Comparison of ENCODE assay signal across 39 cellular contexts in the genomic region with DNA sequence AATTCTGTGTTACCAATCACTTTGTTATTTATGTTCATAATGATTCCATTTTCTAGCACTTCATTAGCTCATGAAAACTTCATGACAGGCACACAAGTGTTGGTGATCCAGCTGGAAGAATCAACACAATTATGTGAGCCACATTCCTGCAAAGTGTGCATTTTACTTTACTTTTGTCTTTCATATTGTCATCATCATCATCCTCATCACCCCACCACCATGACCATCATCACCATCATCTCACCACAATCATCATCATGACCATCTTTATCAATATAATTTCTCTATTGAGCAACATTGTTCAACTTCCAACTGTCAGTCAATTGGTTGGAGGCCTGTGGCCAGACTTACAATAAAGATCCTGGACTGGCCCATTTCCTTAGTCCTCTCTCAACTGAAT.
"Had no signal": no experiment of that assay in that cellular context is flagged by ENCODE, and none has a peak within 500 bp of the region (broad histone marks: within the 10 kb centered on the region; RNA-seq: fewer than 3 reads in every experiment).

No MANE protein-coding gene starts in this region.

- H3K9me3 ChIP-seq: adrenal gland, ascending aorta, body of pancreas, breast epithelium had no signal

- H3K4me3 ChIP-seq: adrenal gland, ascending aorta, body of pancreas, breast epithelium, cardiac muscle cell had no signal

- H3K36me3 Mint-ChIP-seq: activated naive CD4-positive, alpha-beta T cell treated with anti-CD3 and anti-CD28 coated beads, Interleukin-2, amount 50 U/mL, for 72 hours; activated naive CD8-positive, alpha-beta T cell; activated naive CD8-positive, alpha-beta T cell treated with anti-CD3 and anti-CD28 coated beads for 36 hours; activated naive CD8-positive, alpha-beta T cell treated with anti-CD3 and anti-CD28 coated beads, Interleukin-2, amount 10 ng/mL, durations not matched to agents 7 days and 5 days; brain had no signal

- H3K9me3 Mint-ChIP-seq: activated naive CD4-positive, alpha-beta T cell treated with anti-CD3 and anti-CD28 coated beads for 36 hours; activated naive CD4-positive, alpha-beta T cell treated with anti-CD3 and anti-CD28 coated beads, Interleukin-2, amount 50 U/mL, for 24 hours; activated naive CD4-positive, alpha-beta T cell treated with anti-CD3 and anti-CD28 coated beads, Interleukin-2, amount 50 U/mL, for 72 hours; activated naive CD8-positive, alpha-beta T cell treated with anti-CD3 and anti-CD28 coated beads for 36 hours; activated naive CD8-positive, alpha-beta T cell treated with anti-CD3 and anti-CD28 coated beads, Interleukin-2, amount 10 ng/mL, durations not matched to agents 7 days and 5 days; activated naive CD8-positive, alpha-beta T cell treated with anti-CD3 and anti-CD28 coated beads, Interleukin-2, amount 50 U/mL, for 24 hours; activated T-cell treated with anti-CD3 and anti-CD28 coated beads, Interleukin-2, amount 50 U/mL, for 24 hours; activated T-cell treated with anti-CD3 and anti-CD28 coated beads, Interleukin-2, amount 50 U/mL, for 4 hours; activated T-cell treated with anti-CD3 and anti-CD28 coated beads, Interleukin-2, amount 50 U/mL, for 72 hours; activated T-helper 1 cell treated with anti-CD3 and anti-CD28 coated beads, Interleukin-12 subunit alpha, Interleukin-12 subunit beta, Interleukin-2, Interleukin-4 antibody, amounts not matched to agents 30 ng/mL and 10 ng/mL and 1 ng/mL, durations not matched to agents 14 hours and 24 hours and 36 hours; activated T-helper 17 cell treated with anti-CD3 and anti-CD28 coated beads, Interleukin-2, amount 50 U/mL, for 72 hours; activated T-helper 2 cell treated with anti-CD3 and anti-CD28 coated beads, Interferon-gamma antibody, Interleukin-2, Interleukin-4, amounts not matched to agents 10 μg/mL and 5 μg/mL and 100 μg/mL, durations not matched to agents 14 hours and 24 hours and 36 hours; central memory CD8-positive, alpha-beta T cell had no signal

- H3K27me3 ChIP-seq: ascending aorta had no signal

- ATAC-seq: activated naive CD4-positive, alpha-beta T cell treated with anti-CD3 and anti-CD28 coated beads, Interleukin-2, amount 50 U/mL, for 72 hours; activated naive CD8-positive, alpha-beta T cell treated with anti-CD3 and anti-CD28 coated beads, Interleukin-2, amount 50 U/mL, for 24 hours; activated T-cell treated with anti-CD3 and anti-CD28 coated beads, Interleukin-2, amount 50 U/mL, for 4 hours; activated T-cell treated with anti-CD3 and anti-CD28 coated beads, Interleukin-2, amount 50 U/mL, for 72 hours; activated T-helper 17 cell treated with anti-CD3 and anti-CD28 coated beads, Interleukin-2, amount 50 U/mL, for 72 hours; body of pancreas had no signal

- H3K36me3 ChIP-seq: adrenal gland, ascending aorta, brain microvascular endothelial cell, breast epithelium, cardiac muscle cell had no signal

- DNase-seq: activated effector memory CD4-positive, alpha-beta T cell treated with anti-CD3 and anti-CD28 coated beads, Interleukin-2, amount 50 U/mL, for 16 hours; activated effector memory CD4-positive, alpha-beta T cell treated with Interleukin-2 at 50 U/mL for 16 hours; activated gamma-delta T cell; activated gamma-delta T cell treated with Interleukin-2 at 50 U/mL for 16 hours; activated naive CD4-positive, alpha-beta T cell; activated naive CD4-positive, alpha-beta T cell treated with anti-CD3 and anti-CD28 coated beads for 36 hours; activated naive CD4-positive, alpha-beta T cell treated with anti-CD3 and anti-CD28 coated beads, Interleukin-2, amount 50 U/mL, for 16 hours; activated naive CD4-positive, alpha-beta T cell treated with Interleukin-2 at 50 U/mL for 16 hours; activated naive CD8-positive, alpha-beta T cell treated with anti-CD3 and anti-CD28 coated beads for 36 hours; activated naive CD8-positive, alpha-beta T cell treated with anti-CD3 and anti-CD28 coated beads, Interleukin-2, amount 10 ng/mL, durations not matched to agents 7 days and 5 days; activated naive CD8-positive, alpha-beta T cell treated with anti-CD3 and anti-CD28 coated beads, Interleukin-2, amount 50 U/mL, for 24 hours; activated T-cell treated with anti-CD3 and anti-CD28 coated beads, Interleukin-2, amount 50 U/mL, for 1 hour; activated T-cell treated with anti-CD3 and anti-CD28 coated beads, Interleukin-2, amount 50 U/mL, for 24 hours; activated T-cell treated with anti-CD3 and anti-CD28 coated beads, Interleukin-2, amount 50 U/mL, for 4 hours; activated T-cell treated with anti-CD3 and anti-CD28 coated beads, Interleukin-2, amount 50 U/mL, for 48 hours; activated T-cell treated with anti-CD3 and anti-CD28 coated beads, Interleukin-2, amount 50 U/mL, for 72 hours; adrenal gland; amniotic stem cell; amygdala; anterior cingulate cortex; aorta; body of pancreas; brain microvascular endothelial cell; caudate nucleus; central memory CD4-positive, alpha-beta T cell; cerebellar nuclear complex had no signal

- H3K4me1 ChIP-seq: adrenal gland, ascending aorta, body of pancreas, breast epithelium had no signal

- FAIRE-seq: astrocyte, bronchial epithelial cell had no signal

- H3K27ac Mint-ChIP-seq: activated naive CD4-positive, alpha-beta T cell treated with anti-CD3 and anti-CD28 coated beads for 36 hours; activated naive CD4-positive, alpha-beta T cell treated with anti-CD3 and anti-CD28 coated beads, Interleukin-2, amount 50 U/mL, for 24 hours; activated naive CD4-positive, alpha-beta T cell treated with anti-CD3 and anti-CD28 coated beads, Interleukin-2, amount 50 U/mL, for 72 hours; activated naive CD8-positive, alpha-beta T cell; activated naive CD8-positive, alpha-beta T cell treated with anti-CD3 and anti-CD28 coated beads for 36 hours; activated naive CD8-positive, alpha-beta T cell treated with anti-CD3 and anti-CD28 coated beads, Interleukin-2, amount 10 ng/mL, durations not matched to agents 7 days and 5 days; activated naive CD8-positive, alpha-beta T cell treated with anti-CD3 and anti-CD28 coated beads, Interleukin-2, amount 50 U/mL, for 24 hours; activated T-cell treated with anti-CD3 and anti-CD28 coated beads, Interleukin-2, amount 50 U/mL, for 24 hours; activated T-cell treated with anti-CD3 and anti-CD28 coated beads, Interleukin-2, amount 50 U/mL, for 72 hours; activated T-helper 1 cell treated with anti-CD3 and anti-CD28 coated beads, Interleukin-12 subunit alpha, Interleukin-12 subunit beta, Interleukin-2, Interleukin-4 antibody, amounts not matched to agents 30 ng/mL and 10 ng/mL and 1 ng/mL, durations not matched to agents 14 hours and 24 hours and 36 hours; activated T-helper 17 cell treated with anti-CD3 and anti-CD28 coated beads, Interleukin-2, amount 50 U/mL, for 72 hours; activated T-helper 2 cell treated with anti-CD3 and anti-CD28 coated beads, Interferon-gamma antibody, Interleukin-2, Interleukin-4, amounts not matched to agents 10 μg/mL and 5 μg/mL and 100 μg/mL, durations not matched to agents 14 hours and 24 hours and 36 hours; brain had no signal

- H3K27ac ChIP-seq: adrenal gland, ascending aorta, body of pancreas, brain microvascular endothelial cell, breast epithelium, cardiac muscle cell had no signal

- H3K4me3 Mint-ChIP-seq: activated naive CD4-positive, alpha-beta T cell treated with anti-CD3 and anti-CD28 coated beads for 36 hours; activated naive CD4-positive, alpha-beta T cell treated with anti-CD3 and anti-CD28 coated beads, Interleukin-2, amount 50 U/mL, for 24 hours; activated naive CD8-positive, alpha-beta T cell; activated naive CD8-positive, alpha-beta T cell treated with anti-CD3 and anti-CD28 coated beads for 36 hours; activated naive CD8-positive, alpha-beta T cell treated with anti-CD3 and anti-CD28 coated beads, Interleukin-2, amount 10 ng/mL, durations not matched to agents 7 days and 5 days; activated naive CD8-positive, alpha-beta T cell treated with anti-CD3 and anti-CD28 coated beads, Interleukin-2, amount 50 U/mL, for 24 hours; activated T-cell treated with anti-CD3 and anti-CD28 coated beads, Interleukin-2, amount 50 U/mL, for 24 hours; activated T-cell treated with anti-CD3 and anti-CD28 coated beads, Interleukin-2, amount 50 U/mL, for 4 hours; activated T-cell treated with anti-CD3 and anti-CD28 coated beads, Interleukin-2, amount 50 U/mL, for 72 hours; activated T-helper 1 cell treated with anti-CD3 and anti-CD28 coated beads, Interleukin-12 subunit alpha, Interleukin-12 subunit beta, Interleukin-2, Interleukin-4 antibody, amounts not matched to agents 30 ng/mL and 10 ng/mL and 1 ng/mL, durations not matched to agents 14 hours and 24 hours and 36 hours; activated T-helper 17 cell treated with anti-CD3 and anti-CD28 coated beads, Interleukin-2, amount 50 U/mL, for 72 hours; brain; central memory CD8-positive, alpha-beta T cell had no signal
